ENCODE assay signal across 18 cellular contexts in genomic region chr13:31880849-31881494, GRCh38.
DNase-seq lines count a peak whose midpoint lies in the region; ATAC-seq and TF ChIP-seq lines count a peak whose summit lies in the region.
"Had no signal": no experiment of that assay in that cellular context is flagged by ENCODE, and none has a peak within 500 bp of the region (broad histone marks: within the 10 kb centered on the region; RNA-seq: fewer than 3 reads in every experiment).

No MANE protein-coding gene starts in this region.

- intact Hi-C loops in Right ventricle myocardium inferior (cut with DNase I), result no loop called here
- intact Hi-C loops in cardiac septum (cut with DNase I), result no loop called here
- intact Hi-C loops in uterus (cut with DNase I; ENCODE audit: low total_unique reads), result no loop called here

- H3K4me3 Mint-ChIP-seq in activated CD8-positive, alpha-beta memory T cell treated with anti-CD3 and anti-CD28 coated beads, Interleukin-2, amount 10 ng/mL, durations not matched to agents 7 days and 5 days, result no peak overlapping the region
- H3K4me3 Mint-ChIP-seq in chondrocyte (ENCODE audit: unreplicated experiment), result no peak overlapping the region
- H3K4me3 Mint-ChIP-seq: activated T-cell treated with anti-CD3 and anti-CD28 coated beads, Interleukin-2, amount 50 U/mL, for 24 hours; T-cell had no signal

- H3K27me3 ChIP-seq in uterus, result no peaks in the 10 kb centered on the region
- H3K27me3 ChIP-seq: dorsolateral prefrontal cortex, transverse colon had no signal

- no peak for TF ChIP-seq POLR2A in uterus (IDR thresholded peaks at IDR 0.05)

- H3K9me3 ChIP-seq in uterus, result no peaks in the 10 kb centered on the region
- H3K9me3 ChIP-seq: transverse colon had no signal

- ATAC-seq in Right ventricle myocardium inferior, result peak; percentile 43
- no peak for ATAC-seq in activated CD8-positive, alpha-beta memory T cell treated with anti-CD3 and anti-CD28 coated beads, Interleukin-2, amount 10 ng/mL, durations not matched to agents 7 days and 5 days
- ATAC-seq: T-cell had no signal

- no peak for TF ChIP-seq CTCF in fibroblast of mammary gland (conservative IDR thresholded peaks at IDR 0.05; ENCODE audit: control insufficient read depth, insufficient read depth, low read depth, low read length)
- no peak for TF ChIP-seq CTCF in uterus (IDR thresholded peaks at IDR 0.05)
- TF ChIP-seq CTCF in chondrocyte (IDR thresholded peaks at IDR 0.05), result no peak

- H3K4me3 ChIP-seq in fibroblast of mammary gland (ENCODE audit: control insufficient read depth, low read depth, low read length), result no peak overlapping the region
- H3K4me3 ChIP-seq in uterus, result no peak overlapping the region
- H3K4me3 ChIP-seq: dorsolateral prefrontal cortex, transverse colon had no signal

- H3K36me3 Mint-ChIP-seq in activated CD8-positive, alpha-beta memory T cell treated with anti-CD3 and anti-CD28 coated beads, Interleukin-2, amount 10 ng/mL, durations not matched to agents 7 days and 5 days, result no peaks in the 10 kb centered on the region
- H3K36me3 Mint-ChIP-seq in chondrocyte (ENCODE audit: low read depth), result peaks cover 5% of the 10 kb centered on the region
- H3K36me3 Mint-ChIP-seq: T-cell had no signal

- H3K36me3 ChIP-seq in uterus, result no peaks in the 10 kb centered on the region
- H3K36me3 ChIP-seq: transverse colon had no signal

- CTCF ChIA-PET in activated CD8-positive, alpha-beta memory T cell treated with anti-CD3 and anti-CD28 coated beads, Interleukin-2, amount 10 ng/mL, durations not matched to agents 7 days and 5 days (lab: Charles Lee), result no interaction called here

- H3K4me1 ChIP-seq in uterus, result no peaks in the 10 kb centered on the region
- H3K4me1 ChIP-seq: transverse colon had no signal

- H3K27ac ChIP-seq in uterus, result peak overlapping the region; percentile 24 to 49
- H3K27ac ChIP-seq: dorsolateral prefrontal cortex, transverse colon had no signal

- no peaks in the 10 kb centered on the region for H3K9me3 Mint-ChIP-seq in activated CD8-positive, alpha-beta memory T cell treated with anti-CD3 and anti-CD28 coated beads, Interleukin-2, amount 10 ng/mL, durations not matched to agents 7 days and 5 days (ENCODE audit: low read depth)
- no peaks in the 10 kb centered on the region for H3K9me3 Mint-ChIP-seq in chondrocyte (ENCODE audit: low read depth)
- H3K9me3 Mint-ChIP-seq: activated T-cell treated with anti-CD3 and anti-CD28 coated beads, Interleukin-2, amount 50 U/mL, for 24 hours; T-cell had no signal

- DNase-seq in Right ventricle myocardium inferior (ENCODE audit: missing footprints), result no peak
- no peak for DNase-seq in cardiac septum (ENCODE audit: low spot score)
- peak; percentile 34 for DNase-seq in LHCN-M2 (ENCODE audit: low read depth)
- peak; percentile 55 for DNase-seq in fibroblast of mammary gland (ENCODE audit: low read depth)
- no peak for DNase-seq in uterus
- no peak for DNase-seq in LoVo (ENCODE audit: low spot score)
- DNase-seq in activated CD8-positive, alpha-beta memory T cell treated with anti-CD3 and anti-CD28 coated beads, Interleukin-2, amount 10 ng/mL, durations not matched to agents 7 days and 5 days, result no peak
- DNase-seq in chondrocyte (ENCODE audit: low spot score), result no peak
- DNase-seq: activated T-cell treated with anti-CD3 and anti-CD28 coated beads, Interleukin-2, amount 50 U/mL, for 24 hours; COR-L47; dorsolateral prefrontal cortex; foreskin melanocyte; midbrain; NCI-H1092; OCI-M1; stimulated activated CD4-positive, alpha-beta T cell treated with anti-CD3 and anti-CD28 coated beads, Interleukin-12 subunit alpha, Interleukin-12 subunit beta, amount 100 ng/mL, for 4 hours; T-cell; transverse colon had no signal

- H3K27ac Mint-ChIP-seq in activated CD8-positive, alpha-beta memory T cell treated with anti-CD3 and anti-CD28 coated beads, Interleukin-2, amount 10 ng/mL, durations not matched to agents 7 days and 5 days, result no peak overlapping the region
- H3K27ac Mint-ChIP-seq in chondrocyte (ENCODE audit: unreplicated experiment), result no peak overlapping the region
- H3K27ac Mint-ChIP-seq: activated T-cell treated with anti-CD3 and anti-CD28 coated beads, Interleukin-2, amount 50 U/mL, for 24 hours; T-cell had no signal

- no peaks in the 10 kb centered on the region for H3K4me1 Mint-ChIP-seq in activated CD8-positive, alpha-beta memory T cell treated with anti-CD3 and anti-CD28 coated beads, Interleukin-2, amount 10 ng/mL, durations not matched to agents 7 days and 5 days
- H3K4me1 Mint-ChIP-seq in chondrocyte (ENCODE audit: low read depth), result peaks cover 31% of the 10 kb centered on the region

- H3K27me3 Mint-ChIP-seq in activated CD8-positive, alpha-beta memory T cell treated with anti-CD3 and anti-CD28 coated beads, Interleukin-2, amount 10 ng/mL, durations not matched to agents 7 days and 5 days, result peaks cover 12% of the 10 kb centered on the region
- H3K27me3 Mint-ChIP-seq in chondrocyte (ENCODE audit: low read depth), result no peaks in the 10 kb centered on the region
- H3K27me3 Mint-ChIP-seq: activated T-cell treated with anti-CD3 and anti-CD28 coated beads, Interleukin-2, amount 50 U/mL, for 24 hours had no signal

Comparison
In these comparisons a context has a peak if more than half of its experiments do, and no peak if none do; other contexts are left out.
1. DNase-seq: peak in LHCN-M2 (single experiment) and fibroblast of mammary gland (single experiment); none in Right ventricle myocardium inferior (single experiment), cardiac septum (single experiment), uterus (0 of 2), LoVo (single experiment), activated CD8-positive, alpha-beta memory T cell treated with anti-CD3 and anti-CD28 coated beads, Interleukin-2, amount 10 ng/mL, durations not matched to agents 7 days and 5 days (single experiment) and chondrocyte (single experiment).